24 cellular contexts compared by ENCODE assay signal in genomic region chr13:109755997-109756396, GRCh38.
"Had no signal": no experiment of that assay in that cellular context is flagged by ENCODE, and none has a peak within 500 bp of the region (broad histone marks: within the 10 kb centered on the region; RNA-seq: fewer than 3 reads in every experiment).

No MANE protein-coding gene starts in this region.

- ATAC-seq: foreskin keratinocyte; left colon; naive thymus-derived CD4-positive, alpha-beta T cell; stimulated activated memory B cell treated with anti-CD40 and anti-IgM and Interleukin-4, amounts not matched to agents 10 μg/mL and 1 μg/mL and 100 μg/mL, for 72 hours had no signal

- H3K27ac ChIP-seq: epithelial cell of prostate, foreskin keratinocyte, hepatocyte, testis, tibial nerve, upper lobe of right lung had no signal

- H3K9me3 ChIP-seq: esophagus muscularis mucosa, spleen, testis, upper lobe of right lung had no signal

- H3K4me3 Mint-ChIP-seq: naive thymus-derived CD4-positive, alpha-beta T cell; nephron progenitor cell; stimulated activated memory B cell treated with anti-CD40 and anti-IgM and Interleukin-4, amounts not matched to agents 10 μg/mL and 1 μg/mL and 100 μg/mL, for 72 hours; stimulated activated naive CD8-positive, alpha-beta T cell treated with anti-CD3 and anti-CD28 coated beads, Interleukin-15, Interleukin-2, amounts not matched to agents 100 ng/mL and 50 ng/mL, for 24 hours had no signal

- H3K4me1 ChIP-seq: testis had no signal

- DNase-seq: central memory CD4-positive, alpha-beta T cell; cortex of kidney; dorsolateral prefrontal cortex; effector CD8-positive, alpha-beta T cell; foreskin keratinocyte; left colon; mammary epithelial cell; naive thymus-derived CD4-positive, alpha-beta T cell; nephron progenitor cell; posterior cingulate gyrus; right cardiac atrium; spleen; stimulated activated CD4-positive, alpha-beta T cell treated with anti-CD3 and anti-CD28 coated beads, Interleukin-15, amount 100 ng/mL, for 24 hours; stimulated activated CD4-positive, alpha-beta T cell treated with anti-CD3 and anti-CD28 coated beads, Interleukin-1b, Interleukin-23, amount 100 ng/mL, for 48 hours; stimulated activated CD4-positive, alpha-beta T cell treated with anti-CD3 and anti-CD28 coated beads, Interleukin-4, amount 100 ng/mL, for 24 hours; testis; upper lobe of right lung had no signal

- H3K27ac Mint-ChIP-seq: nephron progenitor cell; stimulated activated memory B cell treated with anti-CD40 and anti-IgM and Interleukin-4, amounts not matched to agents 10 μg/mL and 1 μg/mL and 100 μg/mL, for 72 hours; stimulated activated naive CD8-positive, alpha-beta T cell treated with anti-CD3 and anti-CD28 coated beads, Interleukin-15, Interleukin-2, amounts not matched to agents 100 ng/mL and 50 ng/mL, for 24 hours had no signal

- H3K9me3 Mint-ChIP-seq: naive thymus-derived CD4-positive, alpha-beta T cell; nephron progenitor cell; stimulated activated memory B cell treated with anti-CD40 and anti-IgM and Interleukin-4, amounts not matched to agents 10 μg/mL and 1 μg/mL and 100 μg/mL, for 72 hours; stimulated activated naive CD8-positive, alpha-beta T cell treated with anti-CD3 and anti-CD28 coated beads, Interleukin-15, Interleukin-2, amounts not matched to agents 100 ng/mL and 50 ng/mL, for 24 hours had no signal

- FAIRE-seq: endometrium had no signal

- H3K4me3 ChIP-seq: dorsolateral prefrontal cortex, esophagus muscularis mucosa, hepatocyte, spleen, testis, tibial nerve, upper lobe of right lung had no signal

- H3K4me1 Mint-ChIP-seq: stimulated activated memory B cell treated with anti-CD40 and anti-IgM and Interleukin-4, amounts not matched to agents 10 μg/mL and 1 μg/mL and 100 μg/mL, for 72 hours had no signal

- H3K27me3 ChIP-seq: dorsolateral prefrontal cortex, esophagus muscularis mucosa, foreskin keratinocyte, hepatocyte, spleen, testis, tibial nerve, upper lobe of right lung had no signal

- H3K27me3 Mint-ChIP-seq: naive thymus-derived CD4-positive, alpha-beta T cell; stimulated activated memory B cell treated with anti-CD40 and anti-IgM and Interleukin-4, amounts not matched to agents 10 μg/mL and 1 μg/mL and 100 μg/mL, for 72 hours; stimulated activated naive CD8-positive, alpha-beta T cell treated with anti-CD3 and anti-CD28 coated beads, Interleukin-15, Interleukin-2, amounts not matched to agents 100 ng/mL and 50 ng/mL, for 24 hours had no signal
